8 cellular contexts compared by ENCODE assay signal in genomic region chr4:153151535-153152452, GRCh38. TPM values are rescaled to one million over a fixed set of nuclear protein-coding genes. Genes with fewer than 3 reads are reported as not detected.
A peak's percentile ranks its signal among the peaks of the same experiment; 100 is the strongest.
DNase-seq lines count a peak whose midpoint lies in the region; ATAC-seq, FAIRE-seq and TF ChIP-seq lines count a peak whose summit lies in the region.

No MANE protein-coding gene starts in this region.

- FAIRE-seq in frontal cortex (lab: Jason Lieb, UNC): no peak

- H3K27me3 ChIP-seq in A673 (replicated peaks; ENCODE audit: insufficient read depth, low read depth, low read length, poor library complexity) (no peaks in the 10 kb centered on the region), parathyroid adenoma (ENCODE audit: control insufficient read depth, insufficient read depth, low read length) (no peaks in the 10 kb centered on the region)

- H3K4me1 ChIP-seq in A673 (ENCODE audit: insufficient read depth, low read length, poor library complexity, severe bottlenecking) (peaks cover 35% of the 10 kb centered on the region), parathyroid adenoma (peaks cover 4% of the 10 kb centered on the region)

- H3K4me3 ChIP-seq in A673 (ENCODE audit: low read depth, low read length, poor library complexity, severe bottlenecking) (peak overlapping the region; percentile 58), parathyroid adenoma (ENCODE audit: low read depth, low read length) (no peak overlapping the region)

- no peak overlapping the region for H3K9ac ChIP-seq in parathyroid adenoma

- CTCF ChIA-PET in A673 (lab: Charles Lee): interaction anchor here (1.5 kb wide), 1 partner anchor 9 kb away, joined by 7 read pairs; no protein-coding TSS in a partner anchor

- POLR2A ChIA-PET in A673 (lab: Charles Lee; ENCODE audit: low non-redundant PET): no interaction called here

- intact Hi-C loops in A673 (cut with micrococcal nuclease; ENCODE audit: unreplicated experiment): loop anchor here (5.0 kb wide), 2 partner anchors 51 to 81 kb away; partner anchors contain the start of gene TRIM2

- TF ChIP-seq CTCF in A673 (conservative IDR thresholded peaks at IDR 0.05; ENCODE audit: low read depth, low read length): no peak
- no peak for TF ChIP-seq CTCF in parathyroid adenoma (IDR thresholded peaks at IDR 0.05)

- H3K79me2 ChIP-seq in parathyroid adenoma: no peaks in the 10 kb centered on the region

- H3K9me3 ChIP-seq in A673 (ENCODE audit: low read depth, low read length, poor library complexity, severe bottlenecking) (no peaks in the 10 kb centered on the region), parathyroid adenoma (ENCODE audit: control insufficient read depth, low read length) (no peaks in the 10 kb centered on the region)

- no peak overlapping the region for H3K27ac ChIP-seq in A673 (ENCODE audit: low read depth, low read length, poor library complexity, severe bottlenecking)
- no peak overlapping the region for H3K27ac ChIP-seq in parathyroid adenoma

- peak; percentile 21 for ATAC-seq in GM19463 (IDR thresholded peaks at IDR 0.05; ENCODE audit: unreplicated experiment)
- ATAC-seq in GM21423 (IDR thresholded peaks at IDR 0.05; ENCODE audit: unreplicated experiment): no peak

- peak overlapping the region; percentile 73 for H3K4me2 ChIP-seq in parathyroid adenoma (ENCODE audit: low read length)

- no peaks in the 10 kb centered on the region for H3K36me3 ChIP-seq in A673 (ENCODE audit: insufficient read depth, low read length, poor library complexity, severe bottlenecking)
- no peaks in the 10 kb centered on the region for H3K36me3 ChIP-seq in parathyroid adenoma (ENCODE audit: control insufficient read depth, insufficient read depth, low read length)

- DNase-seq in A673 (ENCODE audit: low spot score) (peak; percentile 88), NCI-H2029 treated with DMSO at 0.1 percent for 48 hours (lab: John Stamatoyannopoulos, UW) (peak; percentile 71), frontal cortex (ENCODE audit: low spot score in 2 of 2) (peak; percentile 48 to 58), activated gamma-delta T cell (lab: John Stamatoyannopoulos, UW) (no peak)
- DNase-seq in activated CD4-positive, alpha-beta T cell treated with anti-CD3 and anti-CD28 coated beads for 48 hours: peak; percentile 54

- H2AFZ ChIP-seq in parathyroid adenoma: no peak overlapping the region

- no TSS peak for BruUV-seq in A673 (replicated peaks; lab: Mats Ljungman, UMichigan)

RNA-seq across cellular contexts. Expression of gene TRIM2, which starts 52.4 kb away (rescaled TPM):
- total RNA-seq in A673 (2021) (93.2 and 107 TPM in 2 replicates), frontal cortex (1,036 TPM)
